Comparison of ENCODE assay signal across 17 cellular contexts in the genomic region with DNA sequence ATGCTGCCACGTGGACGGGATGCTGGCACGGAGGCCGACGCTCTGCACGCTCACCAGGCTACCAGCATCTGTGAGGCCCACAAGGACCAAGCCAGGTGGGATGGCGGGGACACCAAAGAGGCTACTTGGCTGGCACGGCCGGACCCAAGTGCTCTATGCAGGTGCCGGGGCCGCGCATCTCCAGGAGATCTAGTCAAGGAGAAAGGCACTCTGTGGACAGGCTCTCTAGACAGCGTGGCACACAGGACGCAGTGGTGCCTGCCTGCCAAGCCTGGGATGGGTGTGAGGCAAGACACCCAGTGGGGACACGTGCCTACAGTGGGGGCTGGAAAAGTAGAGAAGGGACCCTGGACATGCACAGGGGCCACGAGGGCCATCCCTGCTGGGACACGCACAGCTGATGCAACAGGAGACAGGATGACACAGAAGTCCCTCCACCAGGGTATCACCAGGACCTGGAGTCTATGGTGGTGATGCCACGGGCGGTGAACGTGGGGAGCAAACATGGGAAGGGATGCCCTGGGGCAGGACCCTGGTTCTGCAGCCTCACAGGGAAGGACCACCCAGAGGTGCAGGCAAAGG. TPM values are rescaled to one million over a fixed set of nuclear protein-coding genes. Genes with fewer than 3 reads are reported as not detected.
DNase-seq lines count a peak whose midpoint lies in the region; ATAC-seq and TF ChIP-seq lines count a peak whose summit lies in the region.
"Had no signal": no experiment of that assay in that cellular context is flagged by ENCODE, and none has a peak within 500 bp of the region (broad histone marks: within the 10 kb centered on the region; RNA-seq: fewer than 3 reads in every experiment).

No MANE protein-coding gene starts in this region.

- TF ChIP-seq CTCF in left ventricle myocardium inferior (IDR thresholded peaks at IDR 0.05; ENCODE audit: borderline replicate concordance) (no peak), coronary artery (IDR thresholded peaks at IDR 0.05) (no peak), nephron progenitor cell (IDR thresholded peaks at IDR 0.05) (no peak)

- H3K27me3 Mint-ChIP-seq in nephron progenitor cell (ENCODE audit: low read depth, poor library complexity) = peaks cover 7% of the 10 kb centered on the region

- peak overlapping the region; percentile 85 for H3K27ac Mint-ChIP-seq in nephron progenitor cell

- H3K36me3 ChIP-seq in left ventricle myocardium inferior (peaks cover 4% of the 10 kb centered on the region), aorta (ENCODE audit: control insufficient read depth in 1 of 2, insufficient read depth in 2 of 2, low read length in 1 of 2) (no peaks in the 10 kb centered on the region)

- 93 to 95% methylated on average over 19 to 20 of the region's 20 CpGs for WGBS in aorta, 2 donors

- H3K4me3 ChIP-seq in left ventricle myocardium inferior = no peak overlapping the region
- H3K4me3 ChIP-seq in coronary artery = no peak overlapping the region
- H3K4me3 ChIP-seq in aorta (ENCODE audit: low read length in 2 of 2) = no peak overlapping the region
- H3K4me3 ChIP-seq: heart left ventricle had no signal

- DNase-seq in Right ventricle myocardium superior (peak; percentile 40), left ventricle myocardium inferior (no peak), coronary artery (ENCODE audit: low spot score) (peak; percentile 67), nephron progenitor cell (no peak), aorta (no peak)
- DNase-seq: activated gamma-delta T cell treated with Interleukin-2 at 50 U/mL for 16 hours, DND-41, heart left ventricle, NCI-H1048, NCI-H345, nucleus accumbens had no signal

- no peak overlapping the region for H3K27ac ChIP-seq in left ventricle myocardium inferior (replicated peaks)
- H3K27ac ChIP-seq in coronary artery = no peak overlapping the region
- H3K27ac ChIP-seq in aorta (ENCODE audit: low read depth in 1 of 2, low read length in 2 of 2) = no peak overlapping the region
- H3K27ac ChIP-seq: epithelial cell of prostate had no signal

- no peaks in the 10 kb centered on the region for H3K9me3 Mint-ChIP-seq in nephron progenitor cell
- H3K9me3 Mint-ChIP-seq: central memory CD8-positive, alpha-beta T cell had no signal

- ATAC-seq in Right ventricle myocardium superior (ENCODE audit: poor library complexity) = no peak
- peak; percentile 25 for ATAC-seq in aorta (ENCODE audit: low FRiP score)
- no peak for ATAC-seq in GM21737 (IDR thresholded peaks at IDR 0.05; ENCODE audit: unreplicated experiment)
- ATAC-seq in GM21447 (IDR thresholded peaks at IDR 0.05; ENCODE audit: unreplicated experiment) = no peak
- no peak for ATAC-seq in HG03520 (IDR thresholded peaks at IDR 0.05; ENCODE audit: unreplicated experiment)

- peaks cover 87% of the 10 kb centered on the region for H3K36me3 Mint-ChIP-seq in nephron progenitor cell (ENCODE audit: low read depth)

- H3K4me1 ChIP-seq in left ventricle myocardium inferior (peaks cover 40% of the 10 kb centered on the region), aorta (ENCODE audit: control insufficient read depth in 1 of 2, insufficient read depth in 2 of 2, low read length in 2 of 2) (no peaks in the 10 kb centered on the region)

- peaks cover 76% of the 10 kb centered on the region for H3K4me1 Mint-ChIP-seq in nephron progenitor cell
- H3K4me1 Mint-ChIP-seq: central memory CD8-positive, alpha-beta T cell had no signal

- H3K27me3 ChIP-seq in left ventricle myocardium inferior (ENCODE audit: low read depth) = no peaks in the 10 kb centered on the region
- H3K27me3 ChIP-seq in aorta (ENCODE audit: control insufficient read depth in 1 of 2, insufficient read depth in 2 of 2, low read length in 1 of 2) = no peaks in the 10 kb centered on the region
- H3K27me3 ChIP-seq: heart left ventricle, left lung had no signal

- H3K9me3 ChIP-seq in left ventricle myocardium inferior (replicated peaks) = no peaks in the 10 kb centered on the region
- H3K9me3 ChIP-seq in aorta (ENCODE audit: control insufficient read depth, low read length) = no peaks in the 10 kb centered on the region
- H3K9me3 ChIP-seq: heart left ventricle, left lung had no signal

- intact Hi-C loops in Right ventricle myocardium superior (cut with DNase I) (no loop called here), left ventricle myocardium inferior (cut with micrococcal nuclease) (no loop called here), aorta (cut with DNase I) (no loop called here)

- peak overlapping the region; percentile 42 for H3K4me3 Mint-ChIP-seq in nephron progenitor cell

RNA-seq across cellular contexts. Expression of a gene that starts 28.5 kb away (rescaled TPM):
- total RNA-seq in Right ventricle myocardium superior = 12.6 TPM
- 11.5 TPM for total RNA-seq in left ventricle myocardium inferior
- total RNA-seq in aorta = 10 to 100 TPM; 26.0 to 55.6 TPM
- 1 to 10 TPM; 2.0 to 8.1 TPM for polyA plus RNA-seq in aorta

Comparison
In these comparisons a context has a peak if more than half of its experiments do, and no peak if none do; other contexts are left out.
1. DNase-seq: peak in Right ventricle myocardium superior (single experiment) and coronary artery (single experiment); none in left ventricle myocardium inferior (single experiment), nephron progenitor cell (single experiment) and aorta (0 of 2).